Comparison of ENCODE assay signal across 10 cellular contexts in the genomic region with DNA sequence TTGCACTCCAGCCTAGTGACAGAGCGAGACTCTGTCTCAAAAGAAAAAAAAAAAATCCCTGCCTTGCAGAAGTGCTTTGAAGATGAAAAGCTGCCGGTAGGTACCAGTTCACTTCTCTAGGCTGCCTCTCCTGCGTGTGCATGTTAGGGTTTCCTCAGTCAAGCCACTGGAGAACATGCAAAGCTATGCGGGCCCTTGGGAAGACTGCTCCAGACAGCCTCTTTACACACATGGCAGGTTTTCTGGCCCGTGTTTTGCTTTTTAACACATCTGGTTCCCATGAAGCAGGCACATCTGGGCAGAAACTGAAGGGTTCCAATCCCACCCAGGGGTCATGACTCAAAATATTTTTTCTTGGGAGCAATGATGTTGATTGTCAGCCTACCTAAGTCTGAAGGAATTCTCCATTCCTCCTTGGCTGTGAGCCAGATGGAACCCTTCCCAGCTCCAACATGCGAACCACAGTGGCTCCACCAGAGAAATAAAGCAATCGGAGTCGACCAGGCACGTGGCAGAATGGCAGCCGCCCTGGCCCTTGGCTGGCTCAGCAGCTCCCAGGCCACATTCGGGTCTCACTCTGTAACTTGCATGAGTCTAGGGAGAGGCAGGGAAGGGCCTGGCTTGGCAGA. TPM values are rescaled to one million over a fixed set of nuclear protein-coding genes. Genes with fewer than 3 reads are reported as not detected.
DNase-seq lines count a peak whose midpoint lies in the region; ATAC-seq and TF ChIP-seq lines count a peak whose summit lies in the region.
"Had no signal": no experiment of that assay in that cellular context is flagged by ENCODE, and none has a peak within 500 bp of the region (broad histone marks: within the 10 kb centered on the region; RNA-seq: fewer than 3 reads in every experiment).

No MANE protein-coding gene starts in this region.

- peaks cover 3% of the 10 kb centered on the region for H3K36me3 ChIP-seq in rectal smooth muscle tissue (ENCODE audit: control insufficient read depth, insufficient read depth, low read length)
- H3K36me3 ChIP-seq in BE2C: no peaks in the 10 kb centered on the region

- peak overlapping the region in 1 of 7 donors; percentile 63 for H3K27ac Mint-ChIP-seq in CD14-positive monocyte
- H3K27ac Mint-ChIP-seq: activated T-helper 17 cell treated with anti-CD3 and anti-CD28 coated beads, Interleukin-2, amount 50 U/mL, for 72 hours had no signal

- H3K27me3 Mint-ChIP-seq in CD14-positive monocyte (ENCODE audit: low read depth in 3 of 3): peaks cover 0 to 2% (median 0%) of the 10 kb centered on the region in 3 donors

- peaks cover 38% of the 10 kb centered on the region for H3K4me1 ChIP-seq in rectal smooth muscle tissue (ENCODE audit: control insufficient read depth, insufficient read depth, low read length)
- H3K4me1 ChIP-seq in BE2C: peaks cover 14% of the 10 kb centered on the region

- peaks cover 0 to 7% (median 0%) of the 10 kb centered on the region in 7 donors for H3K9me3 Mint-ChIP-seq in CD14-positive monocyte

- no peak overlapping the region for H3K9ac ChIP-seq in rectal smooth muscle tissue (ENCODE audit: low read length)

- TF ChIP-seq CTCF in CD14-positive monocyte (IDR thresholded peaks at IDR 0.05) (no peak), fibroblast of pulmonary artery (IDR thresholded peaks at IDR 0.05; ENCODE audit: low read length, missing control alignments) (no peak), BE2C (IDR thresholded peaks at IDR 0.05; ENCODE audit: low read depth, low read length) (no peak)

- peak overlapping the region; percentile 68 for H3K27ac ChIP-seq in rectal smooth muscle tissue (ENCODE audit: low read depth, low read length)

- no peaks in the 10 kb centered on the region for H3K9me3 ChIP-seq in BE2C

- no peaks in the 10 kb centered on the region for H3K36me3 Mint-ChIP-seq in CD14-positive monocyte

- ATAC-seq in GM18511 (IDR thresholded peaks at IDR 0.05; ENCODE audit: unreplicated experiment) (no peak), GM19397 (IDR thresholded peaks at IDR 0.05; ENCODE audit: unreplicated experiment) (no peak)
- ATAC-seq: activated T-helper 17 cell treated with anti-CD3 and anti-CD28 coated beads, Interleukin-2, amount 50 U/mL, for 72 hours had no signal

- intact Hi-C loops in CD14-positive monocyte (cut with micrococcal nuclease): no loop called here

- DNase-seq in CD14-positive monocyte (ENCODE audit: low spot score) (peak; percentile 33), NCI-H69 (lab: John Stamatoyannopoulos, UW) (peak; percentile 19), fibroblast of pulmonary artery (ENCODE audit: low read depth) (peak; percentile 93), NCI-H1417 treated with DMSO at 0.1 percent for 48 hours (lab: John Stamatoyannopoulos, UW) (no peak), BE2C (no peak)
- DNase-seq: stimulated activated CD4-positive, alpha-beta T cell treated with anti-CD3 and anti-CD28 coated beads, Interleukin-12 subunit alpha, Interleukin-12 subunit beta, amount 100 ng/mL, for 4 hours had no signal

- no peaks in the 10 kb centered on the region for H3K27me3 ChIP-seq in rectal smooth muscle tissue (ENCODE audit: control insufficient read depth, insufficient read depth, low read length)
- no peaks in the 10 kb centered on the region for H3K27me3 ChIP-seq in BE2C

- no peak overlapping the region for H3K4me3 Mint-ChIP-seq in CD14-positive monocyte
- H3K4me3 Mint-ChIP-seq: activated T-helper 17 cell treated with anti-CD3 and anti-CD28 coated beads, Interleukin-2, amount 50 U/mL, for 72 hours had no signal

- peaks cover 14% of the 10 kb centered on the region for H3K4me1 Mint-ChIP-seq in CD14-positive monocyte
- H3K4me1 Mint-ChIP-seq: activated T-helper 17 cell treated with anti-CD3 and anti-CD28 coated beads, Interleukin-2, amount 50 U/mL, for 72 hours had no signal

- H3K4me3 ChIP-seq in fibroblast of pulmonary artery (replicated peaks; ENCODE audit: low read depth, low read length) (no peak overlapping the region), rectal smooth muscle tissue (ENCODE audit: low read length) (no peak overlapping the region), BE2C (ENCODE audit: low read depth, low read length) (no peak overlapping the region)

RNA-seq across cellular contexts. Expression of a gene that starts 29.5 kb away (rescaled TPM):
- 1 to 10 TPM; 4.4 to 10.0 TPM for polyA plus RNA-seq in CD14-positive monocyte
- 2.9 TPM for polyA plus RNA-seq in BE2C (2012; ENCODE audit: insufficient read depth, insufficient read length, low read depth)

Comparison
In these comparisons a context has a peak if more than half of its experiments do, and no peak if none do; other contexts are left out.
1. DNase-seq: peak in CD14-positive monocyte (single experiment), NCI-H69 (single experiment) and fibroblast of pulmonary artery (single experiment); none in NCI-H1417 treated with DMSO at 0.1 percent for 48 hours (single experiment) and BE2C (single experiment).